Comparison of ENCODE assay signal across 9 cellular contexts in the genomic region with DNA sequence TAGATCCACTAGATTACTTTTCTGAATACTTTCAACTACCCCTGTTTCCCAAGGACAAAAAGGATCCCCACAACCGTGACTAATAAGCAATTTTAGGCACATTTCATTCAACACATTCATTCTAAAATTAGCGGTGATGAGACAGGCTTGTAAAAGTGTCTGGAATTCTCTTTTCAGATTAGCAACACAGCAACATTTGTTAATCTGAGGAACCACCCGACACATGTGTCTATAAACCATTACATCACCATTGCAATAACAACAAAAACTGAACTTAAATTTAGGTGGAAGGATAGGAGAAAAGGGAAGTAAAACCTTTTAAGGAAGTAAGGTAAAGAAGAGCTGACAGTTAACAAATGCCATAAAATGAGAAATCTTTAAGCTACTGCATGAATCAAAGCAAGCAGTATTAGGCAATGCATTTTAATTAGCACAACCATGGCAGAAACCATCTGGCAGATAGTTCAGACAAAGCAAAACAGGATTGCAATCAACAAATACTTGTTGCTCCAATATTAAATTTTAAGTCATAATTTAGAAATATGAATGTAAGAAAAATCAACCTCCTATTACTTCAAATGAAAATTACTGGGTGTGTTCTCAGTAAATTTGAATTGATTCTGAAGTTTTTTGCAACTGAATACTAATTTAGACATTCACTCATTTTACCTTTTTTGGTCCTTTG. TPM values are rescaled to one million over a fixed set of nuclear protein-coding genes. Genes with fewer than 3 reads are reported as not detected.
A peak's percentile ranks its signal among the peaks of the same experiment; 100 is the strongest.
DNase-seq lines count a peak whose midpoint lies in the region; ATAC-seq, FAIRE-seq and TF ChIP-seq lines count a peak whose summit lies in the region.
"Had no signal": no experiment of that assay in that cellular context is flagged by ENCODE, and none has a peak within 500 bp of the region (broad histone marks: within the 10 kb centered on the region; RNA-seq: fewer than 3 reads in every experiment).

No MANE protein-coding gene starts in this region.

- H3K9ac ChIP-seq in PC-3 (ENCODE audit: low read length): no peak overlapping the region

- CTCF ChIA-PET in PC-3 (lab: Charles Lee): no interaction called here

- H3K27me3 ChIP-seq in right atrium auricular region (no peaks in the 10 kb centered on the region), PC-3 (ENCODE audit: low read length) (no peaks in the 10 kb centered on the region), small intestine (ENCODE audit: control insufficient read depth in 2 of 2, insufficient read depth in 2 of 2, low read length in 2 of 2) (no peaks in the 10 kb centered on the region)

- WGBS in small intestine, 3 donors: 66 to 78% (median 66%) methylated on average over 3 of the region's 3 CpGs

- no peaks in the 10 kb centered on the region for H3F3A ChIP-seq in PC-3 (ENCODE audit: low read length, unreplicated experiment)

- FAIRE-seq in small intestine (lab: Jason Lieb, UNC): no peak

- H2AFZ ChIP-seq in PC-3 (ENCODE audit: low read length): no peak overlapping the region

- no TSS peak for BruUV-seq in PC-3 (replicated peaks; lab: Mats Ljungman, UMichigan)

- POLR2A ChIA-PET in PC-3 (lab: Charles Lee; ENCODE audit: unreplicated experiment): no interaction called here

- H3K9me3 ChIP-seq in right atrium auricular region (no peaks in the 10 kb centered on the region), PC-3 (ENCODE audit: low read length) (no peaks in the 10 kb centered on the region), small intestine (ENCODE audit: control insufficient read depth, low read depth) (no peaks in the 10 kb centered on the region)

- H3K4me2 ChIP-seq in PC-3 (ENCODE audit: low read length): no peak overlapping the region

- H3K4me3 ChIP-seq in right atrium auricular region: no peak overlapping the region
- H3K4me3 ChIP-seq in fibroblast of pulmonary artery (replicated peaks; ENCODE audit: low read depth, low read length): no peak overlapping the region
- H3K4me3 ChIP-seq in PC-3 (ENCODE audit: low read length): no peak overlapping the region
- no peak overlapping the region for H3K4me3 ChIP-seq in small intestine (ENCODE audit: low read depth in 1 of 2, low read length in 2 of 2)

- TF ChIP-seq CTCF in right atrium auricular region (IDR thresholded peaks at IDR 0.05) (no peak), fibroblast of pulmonary artery (IDR thresholded peaks at IDR 0.05; ENCODE audit: low read length, missing control alignments) (no peak), PC-3 (conservative IDR thresholded peaks at IDR 0.05; ENCODE audit: low read depth, low read length) (no peak)

- no peak for DNase-seq in Right ventricle myocardium superior
- no peak for DNase-seq in right atrium auricular region (ENCODE audit: low spot score)
- peak; percentile 85 for DNase-seq in NAMALWA (ENCODE audit: low spot score)
- DNase-seq in fibroblast of pulmonary artery (ENCODE audit: low read depth): peak; percentile 44
- no peak for DNase-seq in activated CD4-positive, alpha-beta T cell treated with anti-CD3 and anti-CD28 coated beads, Interleukin-2, amount 50 U/mL, for 1 hour
- DNase-seq in 8988T: no peak
- DNase-seq in PC-3: no peak
- no peak for DNase-seq in small intestine

- H3K27ac ChIP-seq in right atrium auricular region (peak overlapping the region in 1 of 2 donors; percentile 57), PC-3 (ENCODE audit: low read length) (no peak overlapping the region), small intestine (ENCODE audit: low read depth in 1 of 2, low read length in 1 of 2) (no peak overlapping the region)
- H3K27ac ChIP-seq: VCaP had no signal

- H3K4me1 ChIP-seq in right atrium auricular region (peaks cover 0 to 28% of the 10 kb centered on the region in 2 donors), PC-3 (ENCODE audit: insufficient read depth, low read length) (no peaks in the 10 kb centered on the region), small intestine (ENCODE audit: control insufficient read depth in 2 of 2, insufficient read depth in 1 of 2, low read depth in 1 of 2, low read length in 1 of 2) (no peaks in the 10 kb centered on the region)

- no peaks in the 10 kb centered on the region for H4K20me1 ChIP-seq in PC-3 (ENCODE audit: low read length)

- ATAC-seq in Right ventricle myocardium superior (ENCODE audit: poor library complexity) (peak; percentile 81), PC-3 (no peak)

- no peaks in the 10 kb centered on the region for H3K79me2 ChIP-seq in PC-3 (ENCODE audit: low read length)

- intact Hi-C loops in Right ventricle myocardium superior (cut with DNase I): no loop called here
- intact Hi-C loops in PC-3 (cut with micrococcal nuclease): no loop called here

- H3K36me3 ChIP-seq in right atrium auricular region (no peaks in the 10 kb centered on the region), PC-3 (ENCODE audit: low read depth, low read length) (no peaks in the 10 kb centered on the region; the same call in 1 of the 2 replicates), small intestine (ENCODE audit: control insufficient read depth in 2 of 2, insufficient read depth in 2 of 2, low read length in 2 of 2) (peaks cover 2 to 5% of the 10 kb centered on the region in 2 donors)

- no peaks in the 10 kb centered on the region for H3K9me2 ChIP-seq in PC-3 (replicated peaks; ENCODE audit: low read length)

RNA-seq across cellular contexts. Expression of gene MAP3K7, which starts 49.0 kb away (rescaled TPM):
- total RNA-seq in Right ventricle myocardium superior (14.7 TPM), right atrium auricular region (10 to 100 TPM; 17.1 to 17.5 TPM), PC-3 (2014; rRNA removed) (14.0 and 17.1 TPM in 2 replicates)
- polyA plus RNA-seq in small intestine: 10 to 100 TPM in 1 of 3 donors, 1 to 10 TPM in 2; 7.3 to 10.5 (median 9.9) TPM

Comparison
In these comparisons a context has a peak if more than half of its experiments do, and no peak if none do; other contexts are left out.
1. DNase-seq: peak in NAMALWA (single experiment) and fibroblast of pulmonary artery (single experiment); none in Right ventricle myocardium superior (single experiment), right atrium auricular region (single experiment), activated CD4-positive, alpha-beta T cell treated with anti-CD3 and anti-CD28 coated beads, Interleukin-2, amount 50 U/mL, for 1 hour (single experiment), 8988T (single experiment), PC-3 (single experiment) and small intestine (single experiment).